In the genomic region with DNA sequence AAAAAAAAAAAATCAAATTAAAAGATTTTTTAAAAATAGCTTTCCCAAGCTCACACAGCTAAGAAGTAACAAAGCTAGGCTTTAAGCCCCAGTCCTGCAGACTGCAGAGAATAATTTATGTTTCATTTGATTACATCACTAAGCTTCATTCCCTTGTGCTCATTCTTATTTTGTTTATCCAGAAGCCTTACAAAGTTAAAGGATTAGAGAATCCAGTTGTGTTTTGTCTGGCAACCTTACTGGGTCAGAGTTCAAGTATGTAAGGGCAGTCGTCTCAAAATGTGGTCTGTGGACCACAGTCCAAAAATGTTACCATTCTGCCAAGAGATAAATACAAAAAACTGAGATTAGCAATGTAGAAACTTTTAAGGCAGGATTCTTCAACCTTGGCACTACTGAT, we compare ENCODE assay signal across 16 cellular contexts. TPM values are rescaled to one million over a fixed set of nuclear protein-coding genes. Genes with fewer than 3 reads are reported as not detected.
DNase-seq lines count a peak whose midpoint lies in the region; ATAC-seq and TF ChIP-seq lines count a peak whose summit lies in the region.
"Had no signal": no experiment of that assay in that cellular context is flagged by ENCODE, and none has a peak within 500 bp of the region (broad histone marks: within the 10 kb centered on the region; RNA-seq: fewer than 3 reads in every experiment).

No MANE protein-coding gene starts in this region.

- no peaks in the 10 kb centered on the region for H3K9me3 Mint-ChIP-seq in endothelial cell (ENCODE audit: unreplicated experiment)

- H3K36me3 Mint-ChIP-seq in endothelial cell (ENCODE audit: low read depth, unreplicated experiment), result no peaks in the 10 kb centered on the region

- peaks cover 3% of the 10 kb centered on the region for H3K4me1 Mint-ChIP-seq in endothelial cell (ENCODE audit: unreplicated experiment)

- TF ChIP-seq CTCF in BJ (IDR thresholded peaks at IDR 0.05; ENCODE audit: insufficient read depth, low read depth, low read length), result no peak
- TF ChIP-seq CTCF in HEK293 (tag by site-specific recombination; IDR thresholded peaks at IDR 0.05), result no peak
- no peak for TF ChIP-seq CTCF in endothelial cell (IDR thresholded peaks at IDR 0.05; ENCODE audit: unreplicated experiment)

- ATAC-seq in HG02588 (IDR thresholded peaks at IDR 0.05; ENCODE audit: unreplicated experiment) (no peak), HG03520 (IDR thresholded peaks at IDR 0.05; ENCODE audit: unreplicated experiment) (no peak)
- ATAC-seq: heart left ventricle, upper lobe of right lung had no signal

- H3K4me3 Mint-ChIP-seq in endothelial cell (ENCODE audit: unreplicated experiment), result no peak overlapping the region

- H3K9me3 ChIP-seq in HEK293 (ENCODE audit: control insufficient read depth, insufficient read depth, low read depth, low read length), result no peaks in the 10 kb centered on the region
- H3K9me3 ChIP-seq: heart left ventricle, upper lobe of right lung had no signal

- H3K36me3 ChIP-seq in BJ (ENCODE audit: control insufficient read depth, insufficient read depth, low read length) (no peaks in the 10 kb centered on the region), HEK293 (ENCODE audit: control insufficient read depth in 2 of 2, insufficient read depth in 1 of 2, low read length in 2 of 2) (no peaks in the 10 kb centered on the region)
- H3K36me3 ChIP-seq: heart left ventricle, upper lobe of right lung had no signal

- no peak overlapping the region for H3K27ac Mint-ChIP-seq in endothelial cell (ENCODE audit: unreplicated experiment)

- no peak overlapping the region for H3K27ac ChIP-seq in HEK293 (ENCODE audit: extremely low read depth, low read depth, low read length)
- H3K27ac ChIP-seq: heart left ventricle, upper lobe of right lung had no signal

- POLR2A ChIA-PET in BJ (lab: Charles Lee) (no interaction called here), HEK293 (lab: Yijun Ruan, JAX) (no interaction called here)

- CTCF ChIA-PET in BJ (lab: Yijun Ruan, JAX), result interaction anchor here (0.7 kb wide), 1 partner anchor 70 kb away, joined by 4 read pairs; no protein-coding TSS in a partner anchor
- CTCF ChIA-PET in HEK293 (lab: Yijun Ruan, JAX), result interaction anchor here (0.5 kb wide), 1 partner anchor 207 kb away, joined by 6 read pairs; no protein-coding TSS in a partner anchor

- H3K4me1 ChIP-seq in HEK293 (ENCODE audit: control insufficient read depth, insufficient read depth, low read length), result no peaks in the 10 kb centered on the region

- H3K27me3 Mint-ChIP-seq in endothelial cell (ENCODE audit: unreplicated experiment), result no peaks in the 10 kb centered on the region

- DNase-seq in BJ (ENCODE audit: low read depth) (peak; percentile 34), astrocyte of the hippocampus (ENCODE audit: low read depth, low spot score) (peak; percentile 87), myocyte (ENCODE audit: low read depth) (peak; percentile 64), endothelial cell (ENCODE audit: low spot score) (no peak), iPS-NIHi7 (ENCODE audit: extremely low spot score) (no peak)
- DNase-seq: activated gamma-delta T cell; central memory CD4-positive, alpha-beta T cell; heart left ventricle; kidney glomerular epithelial cell; MV-4-11; NCI-H2171 treated with DMSO at 0.1 percent for 48 hours; stimulated activated CD4-positive, alpha-beta T cell treated with anti-CD3 and anti-CD28 coated beads, Interleukin-2, amount 100 ng/mL, for 24 hours; upper lobe of right lung had no signal

- H3K4me3 ChIP-seq in BJ (ENCODE audit: low read depth, low read length) (no peak overlapping the region), HEK293 (ENCODE audit: low read depth, low read length) (no peak overlapping the region)
- H3K4me3 ChIP-seq: heart left ventricle, upper lobe of right lung had no signal

- no peaks in the 10 kb centered on the region for H3K27me3 ChIP-seq in BJ (ENCODE audit: control insufficient read depth, insufficient read depth, low read length)
- H3K27me3 ChIP-seq: heart left ventricle, upper lobe of right lung had no signal

TF ChIP-seq in HEK293, 187 proteins besides CTCF, POLR2A, EP300 and RAD21:
- 0 out of 2 replicates have a peak, but pooled peaks have one; percentile 15 for TF ChIP-seq ZNF335 (tag by site-specific recombination; conservative IDR thresholded peaks at IDR 0.05)
- TF ChIP-seq ZBTB17 (tag by site-specific recombination; IDR thresholded peaks at IDR 0.05), result peak; percentile 29; the same call in 1 of the 2 replicates
- peak; percentile 51; the same call in 1 of the 2 replicates for TF ChIP-seq OSR2 (tag by site-specific recombination; IDR thresholded peaks at IDR 0.05)
- TF ChIP-seq, protein P1, sequence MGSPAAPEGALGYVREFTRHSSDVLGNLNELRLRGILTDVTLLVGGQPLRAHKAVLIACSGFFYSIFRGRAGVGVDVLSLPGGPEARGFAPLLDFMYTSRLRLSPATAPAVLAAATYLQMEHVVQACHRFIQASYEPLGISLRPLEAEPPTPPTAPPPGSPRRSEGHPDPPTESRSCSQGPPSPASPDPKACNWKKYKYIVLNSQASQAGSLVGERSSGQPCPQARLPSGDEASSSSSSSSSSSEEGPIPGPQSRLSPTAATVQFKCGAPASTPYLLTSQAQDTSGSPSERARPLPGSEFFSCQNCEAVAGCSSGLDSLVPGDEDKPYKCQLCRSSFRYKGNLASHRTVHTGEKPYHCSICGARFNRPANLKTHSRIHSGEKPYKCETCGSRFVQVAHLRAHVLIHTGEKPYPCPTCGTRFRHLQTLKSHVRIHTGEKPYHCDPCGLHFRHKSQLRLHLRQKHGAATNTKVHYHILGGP (tag by site-specific recombination; IDR thresholded peaks at IDR 0.05), result no peak
- TF ChIP-seq, protein P2, sequence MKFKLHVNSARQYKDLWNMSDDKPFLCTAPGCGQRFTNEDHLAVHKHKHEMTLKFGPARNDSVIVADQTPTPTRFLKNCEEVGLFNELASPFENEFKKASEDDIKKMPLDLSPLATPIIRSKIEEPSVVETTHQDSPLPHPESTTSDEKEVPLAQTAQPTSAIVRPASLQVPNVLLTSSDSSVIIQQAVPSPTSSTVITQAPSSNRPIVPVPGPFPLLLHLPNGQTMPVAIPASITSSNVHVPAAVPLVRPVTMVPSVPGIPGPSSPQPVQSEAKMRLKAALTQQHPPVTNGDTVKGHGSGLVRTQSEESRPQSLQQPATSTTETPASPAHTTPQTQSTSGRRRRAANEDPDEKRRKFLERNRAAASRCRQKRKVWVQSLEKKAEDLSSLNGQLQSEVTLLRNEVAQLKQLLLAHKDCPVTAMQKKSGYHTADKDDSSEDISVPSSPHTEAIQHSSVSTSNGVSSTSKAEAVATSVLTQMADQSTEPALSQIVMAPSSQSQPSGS (tag by site-specific recombination; IDR thresholded peaks at IDR 0.05; ENCODE audit: low read depth), result peak; percentile 65
- no peak for TF ChIP-seq ZNF624 (tag by site-specific recombination; IDR thresholded peaks at IDR 0.05)
- TF ChIP-seq, protein P3, sequence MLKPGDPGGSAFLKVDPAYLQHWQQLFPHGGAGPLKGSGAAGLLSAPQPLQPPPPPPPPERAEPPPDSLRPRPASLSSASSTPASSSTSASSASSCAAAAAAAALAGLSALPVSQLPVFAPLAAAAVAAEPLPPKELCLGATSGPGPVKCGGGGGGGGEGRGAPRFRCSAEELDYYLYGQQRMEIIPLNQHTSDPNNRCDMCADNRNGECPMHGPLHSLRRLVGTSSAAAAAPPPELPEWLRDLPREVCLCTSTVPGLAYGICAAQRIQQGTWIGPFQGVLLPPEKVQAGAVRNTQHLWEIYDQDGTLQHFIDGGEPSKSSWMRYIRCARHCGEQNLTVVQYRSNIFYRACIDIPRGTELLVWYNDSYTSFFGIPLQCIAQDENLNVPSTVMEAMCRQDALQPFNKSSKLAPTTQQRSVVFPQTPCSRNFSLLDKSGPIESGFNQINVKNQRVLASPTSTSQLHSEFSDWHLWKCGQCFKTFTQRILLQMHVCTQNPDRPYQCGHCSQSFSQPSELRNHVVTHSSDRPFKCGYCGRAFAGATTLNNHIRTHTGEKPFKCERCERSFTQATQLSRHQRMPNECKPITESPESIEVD (tag by site-specific recombination; IDR thresholded peaks at IDR 0.05), result 0 out of 2 replicates have a peak, but pooled peaks have one; percentile 20
- TF ChIP-seq ZNF558 (tag by site-specific recombination; IDR thresholded peaks at IDR 0.05), result no peak
- no peak for TF ChIP-seq ZBTB21 (tag by site-specific recombination; IDR thresholded peaks at IDR 0.05)

RNA-seq across cellular contexts. Expression of a gene that starts 32.1 kb away (rescaled TPM):
- polyA plus RNA-seq in BJ (2011; rRNA removed), result 11.0 and 15.3 TPM in 2 replicates
- polyA minus RNA-seq in BJ (2011; rRNA and poly(A)+ RNA removed), result 6.1 and 7.1 TPM in 2 replicates
- 6.5 and 7.6 TPM in 2 replicates for total RNA-seq in myocyte
- 5.2 TPM for polyA plus RNA-seq in myocyte (2012)
- 37.5 TPM for total RNA-seq in endothelial cell (ENCODE audit: unreplicated experiment)

Comparison
In these comparisons a context has a peak if more than half of its experiments do, and no peak if none do; other contexts are left out.
1. DNase-seq: peak in BJ (single experiment), astrocyte of the hippocampus (single experiment) and myocyte (single experiment); none in endothelial cell (single experiment) and iPS-NIHi7 (single experiment).